ENCODE assay signal across 10 cellular contexts in the genomic region with DNA sequence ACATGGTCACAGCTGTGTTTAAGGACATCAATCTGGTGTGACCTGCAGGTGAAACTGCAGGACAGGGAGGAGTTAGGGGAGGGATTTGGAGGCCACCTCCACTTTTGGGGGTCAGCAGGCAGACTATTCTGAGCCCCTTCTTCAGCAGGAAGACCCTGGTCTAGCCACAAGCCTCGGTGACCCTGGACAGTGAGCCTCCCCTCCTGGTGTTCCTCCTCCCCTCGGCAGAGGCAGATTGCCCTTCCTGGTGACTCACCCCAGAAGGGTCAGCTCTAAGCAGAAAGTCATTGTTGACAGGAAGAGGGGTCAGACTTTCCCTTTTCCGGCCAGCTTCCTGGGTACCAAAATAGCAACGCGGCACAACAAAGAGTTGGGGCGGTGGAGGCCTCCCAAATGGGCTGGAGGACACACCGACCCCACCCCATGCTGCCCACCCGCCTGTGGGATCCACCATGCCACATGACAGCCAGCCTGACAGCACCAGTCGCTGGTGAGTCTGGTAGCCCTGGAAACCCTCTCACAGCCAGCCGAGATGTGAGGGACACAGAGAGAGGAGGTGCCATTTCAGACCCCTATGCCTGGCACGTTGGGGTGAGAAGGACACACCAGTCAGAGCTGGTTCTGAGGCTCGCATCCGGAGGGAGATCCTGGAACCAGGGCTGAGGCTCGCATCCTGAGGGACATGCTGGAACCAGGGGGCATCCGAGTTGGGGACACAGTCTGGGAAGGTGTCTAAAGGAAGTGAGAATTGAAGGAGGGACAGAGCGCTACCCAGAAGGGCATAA. TPM values are rescaled to one million over a fixed set of nuclear protein-coding genes. Genes with fewer than 3 reads are reported as not detected.
A peak's percentile ranks its signal among the peaks of the same experiment; 100 is the strongest.
DNase-seq lines count a peak whose midpoint lies in the region; FAIRE-seq and TF ChIP-seq lines count a peak whose summit lies in the region.
"Had no signal": no experiment of that assay in that cellular context is flagged by ENCODE, and none has a peak within 500 bp of the region (broad histone marks: within the 10 kb centered on the region; RNA-seq: fewer than 3 reads in every experiment).

No MANE protein-coding gene starts in this region.

- H3K18ac ChIP-seq in neuronal stem cell (ENCODE audit: low read length), result peak overlapping the region; percentile 41

- H2BK120ac ChIP-seq in neuronal stem cell (ENCODE audit: low read depth, low read length), result no peak overlapping the region

- H3K27ac Mint-ChIP-seq in Calu3 (ENCODE audit: unreplicated experiment), result no peak overlapping the region
- H3K27ac Mint-ChIP-seq: mesothelial cell of epicardium had no signal

- in situ Hi-C loops in transverse colon (cut with MboI; ENCODE audit: low pct_ligation_motif_present in 1 of 4, low pct_unique_long_range_greater_than_20kb in 1 of 4, low sequenced_read_pairs in 3 of 4), result no loop called here

- H2BK5ac ChIP-seq in neuronal stem cell (ENCODE audit: low read length), result peak overlapping the region; percentile 17

- H3K27me3 ChIP-seq in esophagus muscularis mucosa (no peaks in the 10 kb centered on the region), neuronal stem cell (ENCODE audit: control insufficient read depth in 3 of 3, insufficient read depth in 3 of 3, low read depth in 1 of 3, low read length in 3 of 3) (no peaks in the 10 kb centered on the region), transverse colon (no peaks in the 10 kb centered on the region), BE2C (no peaks in the 10 kb centered on the region), small intestine (ENCODE audit: control insufficient read depth in 2 of 2, insufficient read depth in 2 of 2, low read length in 2 of 2) (no peaks in the 10 kb centered on the region)

- peak overlapping the region; percentile 13 for H2AK5ac ChIP-seq in neuronal stem cell (ENCODE audit: low read depth, low read length)

- no TSS peak for BruUV-seq in Calu3 (replicated peaks; lab: Mats Ljungman, UMichigan)

- H3K27me3 Mint-ChIP-seq in Calu3 (ENCODE audit: unreplicated experiment), result no peaks in the 10 kb centered on the region

- TF ChIP-seq CTCF in Calu3 (IDR thresholded peaks at IDR 0.05; ENCODE audit: unreplicated experiment) (no peak), esophagus muscularis mucosa (IDR thresholded peaks at IDR 0.05) (no peak), transverse colon (IDR thresholded peaks at IDR 0.05) (no peak), BE2C (IDR thresholded peaks at IDR 0.05; ENCODE audit: low read depth, low read length) (no peak)

- H3K79me1 ChIP-seq in neuronal stem cell (ENCODE audit: low read depth, low read length), result no peaks in the 10 kb centered on the region

- no peak overlapping the region for H3K23ac ChIP-seq in neuronal stem cell (ENCODE audit: low read depth, low read length, poor library complexity)

- H3K4me1 ChIP-seq in esophagus muscularis mucosa (peaks cover 41 to 58% (median 42%) of the 10 kb centered on the region in 4 donors), neuronal stem cell (ENCODE audit: control insufficient read depth in 2 of 2, insufficient read depth in 1 of 2, low read depth in 1 of 2, low read length in 2 of 2) (peaks cover 13 to 25% of the 10 kb centered on the region in 2 donors), transverse colon (peaks cover 0 to 16% (median 9%) of the 10 kb centered on the region in 4 donors), BE2C (no peaks in the 10 kb centered on the region), small intestine (ENCODE audit: control insufficient read depth in 2 of 2, insufficient read depth in 1 of 2, low read depth in 1 of 2, low read length in 1 of 2) (peaks cover 0 to 12% of the 10 kb centered on the region in 2 donors)

- H3K36me3 Mint-ChIP-seq in Calu3 (ENCODE audit: insufficient read depth, unreplicated experiment), result no peaks in the 10 kb centered on the region
- H3K36me3 Mint-ChIP-seq: mesothelial cell of epicardium had no signal

- peaks cover 10% of the 10 kb centered on the region for H3K4me1 Mint-ChIP-seq in Calu3 (ENCODE audit: low read depth, unreplicated experiment)

- FAIRE-seq in RCC 7860 (lab: Jason Lieb, UNC) (no peak), small intestine (lab: Jason Lieb, UNC) (no peak)

- H4K8ac ChIP-seq in neuronal stem cell (ENCODE audit: low read depth, low read length), result no peak overlapping the region

- no peaks in the 10 kb centered on the region for H3K9me3 Mint-ChIP-seq in Calu3 (ENCODE audit: low read depth, unreplicated experiment)
- H3K9me3 Mint-ChIP-seq: mesothelial cell of epicardium had no signal

- H3K9me3 ChIP-seq in esophagus muscularis mucosa (no peaks in the 10 kb centered on the region), neuronal stem cell (replicated peaks in 1 of 2; ENCODE audit: control insufficient read depth in 2 of 2, insufficient read depth in 1 of 2, low read depth in 1 of 2, low read length in 2 of 2) (no peaks in the 10 kb centered on the region), transverse colon (no peaks in the 10 kb centered on the region), BE2C (no peaks in the 10 kb centered on the region), small intestine (ENCODE audit: control insufficient read depth, low read depth) (no peaks in the 10 kb centered on the region)

- H4K91ac ChIP-seq in neuronal stem cell (ENCODE audit: low read depth, low read length, poor library complexity), result no peak overlapping the region

- peak overlapping the region; percentile 55 for H2AFZ ChIP-seq in neuronal stem cell (ENCODE audit: low read length)

- peak; percentile 40 for DNase-seq in Calu3
- DNase-seq in RCC 7860 (ENCODE audit: low spot score), result peak; percentile 77
- DNase-seq in esophagus muscularis mucosa (ENCODE audit: extremely low spot score), result no peak
- no peak for DNase-seq in neuronal stem cell (ENCODE audit: low spot score)
- no peak for DNase-seq in GDM1 (lab: John Stamatoyannopoulos, UW)
- no peak for DNase-seq in transverse colon
- DNase-seq in BE2C, result no peak
- no peak for DNase-seq in small intestine
- DNase-seq: SHP77 treated with DMSO at 0.1 percent for 48 hours had no signal

- no peak overlapping the region for H2BK12ac ChIP-seq in neuronal stem cell (ENCODE audit: low read length)

- H3K4me3 Mint-ChIP-seq in Calu3 (ENCODE audit: low read depth, unreplicated experiment), result no peak overlapping the region
- H3K4me3 Mint-ChIP-seq: mesothelial cell of epicardium had no signal

- no peak overlapping the region for H3K9ac ChIP-seq in neuronal stem cell (ENCODE audit: low read depth, low read length, poor library complexity)

- H3K27ac ChIP-seq in esophagus muscularis mucosa (replicated peaks in 1 of 4), result peak overlapping the region in 3 of 4 donors; percentile 13 to 54 (median 49)
- no peak overlapping the region for H3K27ac ChIP-seq in neuronal stem cell (replicated peaks; ENCODE audit: low read length)
- no peak overlapping the region for H3K27ac ChIP-seq in transverse colon
- peak overlapping the region in 1 of 2 donors; percentile 37 for H3K27ac ChIP-seq in small intestine (ENCODE audit: low read depth in 1 of 2, low read length in 1 of 2)

- TF ChIP-seq POLR2A in esophagus muscularis mucosa (IDR thresholded peaks at IDR 0.05; ENCODE audit: low read depth) (no peak), transverse colon (IDR thresholded peaks at IDR 0.05) (no peak)

- H3K36me3 ChIP-seq in esophagus muscularis mucosa (no peaks in the 10 kb centered on the region), neuronal stem cell (replicated peaks in 1 of 2; ENCODE audit: control insufficient read depth in 2 of 2, insufficient read depth in 2 of 2, low read length in 2 of 2) (no peaks in the 10 kb centered on the region), transverse colon (no peaks in the 10 kb centered on the region), BE2C (no peaks in the 10 kb centered on the region), small intestine (ENCODE audit: control insufficient read depth in 2 of 2, insufficient read depth in 2 of 2, low read length in 2 of 2) (no peaks in the 10 kb centered on the region)

- TF ChIP-seq EP300 in esophagus muscularis mucosa (IDR thresholded peaks at IDR 0.05), result no peak
- TF ChIP-seq EP300 in transverse colon (IDR thresholded peaks at IDR 0.05; ENCODE audit: low read depth), result no peak

- intact Hi-C loops in Calu3 (cut with micrococcal nuclease; ENCODE audit: unreplicated experiment), result no loop called here
- intact Hi-C loops in esophagus muscularis mucosa (cut with DNase I), result no loop called here
- intact Hi-C loops in transverse colon (cut with DNase I; ENCODE audit: low total_unique reads), result no loop called here

- peak overlapping the region in 1 of 4 donors; percentile 4 for H3K4me3 ChIP-seq in esophagus muscularis mucosa
- no peak overlapping the region for H3K4me3 ChIP-seq in neuronal stem cell (ENCODE audit: low read length in 2 of 2)
- H3K4me3 ChIP-seq in transverse colon, result no peak overlapping the region
- no peak overlapping the region for H3K4me3 ChIP-seq in BE2C (ENCODE audit: low read depth, low read length)
- H3K4me3 ChIP-seq in small intestine (ENCODE audit: low read depth in 1 of 2, low read length in 2 of 2), result no peak overlapping the region

- peak overlapping the region; percentile 40 for H2BK15ac ChIP-seq in neuronal stem cell (ENCODE audit: low read length)

- CTCF ChIA-PET in Calu3 (lab: Charles Lee), result no interaction called here

- H3K4ac ChIP-seq in neuronal stem cell (ENCODE audit: low read length), result no peak overlapping the region

- H3K14ac ChIP-seq in neuronal stem cell (ENCODE audit: low read length), result peak overlapping the region; percentile 72

- H3K4me2 ChIP-seq in neuronal stem cell (ENCODE audit: insufficient read depth, low read length, poor library complexity, severe bottlenecking), result no peak overlapping the region

- WGBS in esophagus muscularis mucosa, result 61% methylated on average over 12 of the region's 16 CpGs
- WGBS in neuronal stem cell (ENCODE audit: extremely low coverage in 2 of 2, insufficient read length in 2 of 2, insufficient replicate concordance in 1 of 2), 2 donors, result no CpG with 5 or more reads among the region's 16 CpGs
- 68 to 100% methylated on average over 1 to 16 of the region's 16 CpGs for WGBS in transverse colon (ENCODE audit: low coverage in 1 of 2), 2 donors
- 62 to 76% (median 72%) methylated on average over 16 of the region's 16 CpGs for WGBS in small intestine, 3 donors

RNA-seq across cellular contexts. Expression of a gene that starts 14.7 kb away (rescaled TPM):
- total RNA-seq in Calu3 (2022) (10.8 and 11.1 TPM in 2 replicates), esophagus muscularis mucosa (10 to 100 TPM; 27.0 to 92.6 (median 48.1) TPM), transverse colon (10 to 100 TPM in 3 of 4 donors, 1 to 10 TPM in 1; 9.7 to 63.1 (median 14.4) TPM)
- 4.5 TPM for polyA plus RNA-seq in neuronal stem cell (2013, experiment 1 of 2)
- polyA plus RNA-seq in neuronal stem cell (2013, experiment 2 of 2), result 4.4 TPM
- 9.1 TPM for polyA plus RNA-seq in BE2C (2012; ENCODE audit: insufficient read depth, insufficient read length, low read depth)
- 10 to 100 TPM in 1 of 3 donors, 1 to 10 TPM in 1, under 1 TPM in 1; 0.89 to 15.5 (median 1.1) TPM for polyA plus RNA-seq in small intestine

Comparison
In these comparisons a context has a peak if more than half of its experiments do, and no peak if none do; other contexts are left out.
1. DNase-seq: peak in Calu3 (single experiment) and RCC 7860 (single experiment); none in esophagus muscularis mucosa (single experiment), neuronal stem cell (single experiment), GDM1 (single experiment), transverse colon (single experiment), BE2C (single experiment) and small intestine (single experiment).
2. H3K27ac ChIP-seq: peak in esophagus muscularis mucosa (3 of 4); none in neuronal stem cell (single experiment) and transverse colon (0 of 4).